11 cellular contexts compared by ENCODE assay signal in the genomic region with DNA sequence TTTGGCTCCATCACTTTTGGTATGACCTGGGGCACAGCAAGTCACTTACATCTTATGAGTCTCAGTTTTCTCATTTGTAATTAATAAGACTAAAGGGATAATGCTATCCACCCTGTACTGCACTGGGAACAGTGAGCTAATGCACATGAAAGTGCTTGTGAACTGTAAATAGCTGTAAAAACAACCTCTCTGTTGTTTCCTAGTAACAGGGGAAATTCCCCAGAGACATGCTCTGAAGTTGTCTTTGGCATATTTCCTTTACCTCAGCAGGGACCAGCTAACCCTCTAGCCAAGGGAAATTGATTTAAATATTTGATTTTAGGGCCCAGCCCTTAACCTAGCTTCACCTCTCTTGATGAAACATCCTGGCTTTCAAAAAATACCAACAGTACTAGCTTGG. TPM values are rescaled to one million over a fixed set of nuclear protein-coding genes. Genes with fewer than 3 reads are reported as not detected.
DNase-seq lines count a peak whose midpoint lies in the region; ATAC-seq lines count a peak whose summit lies in the region.
"Had no signal": no experiment of that assay in that cellular context is flagged by ENCODE, and none has a peak within 500 bp of the region (broad histone marks: within the 10 kb centered on the region; RNA-seq: fewer than 3 reads in every experiment).

No MANE protein-coding gene starts in this region.

- no peaks in the 10 kb centered on the region for H3K36me3 ChIP-seq in aorta (ENCODE audit: control insufficient read depth in 1 of 2, insufficient read depth in 2 of 2, low read length in 1 of 2)
- H3K36me3 ChIP-seq: cardiac muscle cell, SJSA1 had no signal

- H3K4me3 ChIP-seq in aorta (ENCODE audit: low read length in 2 of 2) = no peak overlapping the region
- H3K4me3 ChIP-seq: cardiac muscle cell, SJSA1 had no signal

- H3K9me3 Mint-ChIP-seq in memory B cell = no peaks in the 10 kb centered on the region

- peaks cover 0 to 4% of the 10 kb centered on the region in 2 donors for H3K4me1 ChIP-seq in aorta (ENCODE audit: control insufficient read depth in 1 of 2, insufficient read depth in 2 of 2, low read length in 2 of 2)
- H3K4me1 ChIP-seq: SJSA1 had no signal

- H3K27me3 Mint-ChIP-seq in memory B cell = no peaks in the 10 kb centered on the region

- H3K36me3 Mint-ChIP-seq in memory B cell = no peaks in the 10 kb centered on the region

- H3K4me1 Mint-ChIP-seq in memory B cell = peaks cover 36% of the 10 kb centered on the region

- peak overlapping the region; percentile 94 for H3K27ac Mint-ChIP-seq in memory B cell

- H3K9me3 ChIP-seq in aorta (ENCODE audit: control insufficient read depth, low read length) = no peaks in the 10 kb centered on the region
- H3K9me3 ChIP-seq: SJSA1 had no signal

- no peaks in the 10 kb centered on the region for H3K27me3 ChIP-seq in aorta (ENCODE audit: control insufficient read depth in 1 of 2, insufficient read depth in 2 of 2, low read length in 1 of 2)
- H3K27me3 ChIP-seq: cardiac muscle cell, SJSA1 had no signal

- peak; percentile 5 for DNase-seq in NCI-H748 (lab: John Stamatoyannopoulos, UW; ENCODE audit: unreplicated experiment)
- DNase-seq in NCI-H748 treated with DMSO at 0.1 percent for 48 hours (lab: John Stamatoyannopoulos, UW) = no peak
- DNase-seq in LHCN-M2 (ENCODE audit: low read depth) = peak; percentile 66
- DNase-seq in memory B cell (ENCODE audit: low spot score in 2 of 2) = peak in 1 of 2 donors; percentile 27
- no peak for DNase-seq in hypothalamus (lab: John Stamatoyannopoulos, UW)
- DNase-seq in putamen (ENCODE audit: low spot score) = no peak
- DNase-seq in aorta = no peak

- H3K4me3 Mint-ChIP-seq in memory B cell = no peak overlapping the region

- ATAC-seq in GM21576 (IDR thresholded peaks at IDR 0.05; ENCODE audit: unreplicated experiment) (peak; percentile 73), memory B cell (ENCODE audit: low read depth) (peak; percentile 77), aorta (ENCODE audit: low FRiP score) (no peak)

- H3K27ac ChIP-seq in aorta (ENCODE audit: low read depth in 1 of 2, low read length in 2 of 2) = no peak overlapping the region
- H3K27ac ChIP-seq: cardiac muscle cell, SJSA1 had no signal

- intact Hi-C loops in aorta (cut with DNase I) = no loop called here

RNA-seq across cellular contexts. Expression of a gene that starts 6.1 kb away (rescaled TPM):
- total RNA-seq in LHCN-M2 (2014; rRNA removed) (0.06 TPM in 2 replicates), aorta (1 to 10 TPM; 3.0 to 6.5 TPM)
- polyA plus RNA-seq in LHCN-M2 (2012) = 0.02 TPM
- polyA plus RNA-seq in aorta = 1 to 10 TPM in 1 of 2 donors, under 1 TPM in 1; 0.33 to 1.9 TPM
- total RNA-seq: cardiac muscle cell, lung microvascular endothelial cell had no signal
- polyA plus RNA-seq: cardiac muscle cell had no signal

Comparison
In these comparisons a context has a peak if more than half of its experiments do, and no peak if none do; other contexts are left out.
1. DNase-seq: peak in NCI-H748 (single experiment) and LHCN-M2 (single experiment); none in NCI-H748 treated with DMSO at 0.1 percent for 48 hours (single experiment), hypothalamus (0 of 51), putamen (single experiment) and aorta (0 of 2).